Comparison of ENCODE assay signal across 26 cellular contexts in genomic region chr4:8151165-8151650, GRCh38.
"Had no signal": no experiment of that assay in that cellular context is flagged by ENCODE, and none has a peak within 500 bp of the region (broad histone marks: within the 10 kb centered on the region; RNA-seq: fewer than 3 reads in every experiment).

No MANE protein-coding gene starts in this region.

- H3K9ac ChIP-seq: KMS-11 had no signal

- H3K4me1 Mint-ChIP-seq: activated naive CD4-positive, alpha-beta T cell treated with anti-CD3 and anti-CD28 coated beads, Interleukin-2, amount 50 U/mL, for 24 hours; activated naive CD8-positive, alpha-beta T cell treated with anti-CD3 and anti-CD28 coated beads, Interleukin-2, amount 10 ng/mL, durations not matched to agents 7 days and 5 days had no signal

- H3K4me3 Mint-ChIP-seq: activated CD8-positive, alpha-beta T cell treated with anti-CD3 and anti-CD28 coated beads for 36 hours; activated naive CD4-positive, alpha-beta T cell treated with anti-CD3 and anti-CD28 coated beads, Interleukin-2, amount 50 U/mL, for 24 hours; activated naive CD8-positive, alpha-beta T cell treated with anti-CD3 and anti-CD28 coated beads, Interleukin-2, amount 10 ng/mL, durations not matched to agents 7 days and 5 days had no signal

- H3K9me3 Mint-ChIP-seq: activated CD8-positive, alpha-beta T cell treated with anti-CD3 and anti-CD28 coated beads for 36 hours; activated naive CD4-positive, alpha-beta T cell treated with anti-CD3 and anti-CD28 coated beads, Interleukin-2, amount 50 U/mL, for 24 hours; activated naive CD8-positive, alpha-beta T cell treated with anti-CD3 and anti-CD28 coated beads, Interleukin-2, amount 10 ng/mL, durations not matched to agents 7 days and 5 days; activated T-helper 2 cell treated with anti-CD3 and anti-CD28 coated beads, Interferon-gamma antibody, Interleukin-2, Interleukin-4, amounts not matched to agents 10 μg/mL and 5 μg/mL and 100 μg/mL, durations not matched to agents 14 hours and 24 hours and 36 hours had no signal

- H3K36me3 ChIP-seq: breast epithelium, WERI-Rb-1 had no signal

- H3K9me3 ChIP-seq: body of pancreas, breast epithelium had no signal

- DNase-seq: activated CD4-positive, alpha-beta T cell treated with anti-CD3 and anti-CD28 coated beads for 1 hour; activated CD4-positive, alpha-beta T cell treated with anti-CD3 and anti-CD28 coated beads for 48 hours; activated CD4-positive, CD25-positive, alpha-beta regulatory T cell; activated CD8-positive, alpha-beta T cell treated with anti-CD3 and anti-CD28 coated beads for 36 hours; activated gamma-delta T cell; activated naive CD4-positive, alpha-beta T cell treated with Interleukin-2 at 50 U/mL for 16 hours; activated naive CD8-positive, alpha-beta T cell treated with anti-CD3 and anti-CD28 coated beads, Interleukin-2, amount 10 ng/mL, durations not matched to agents 7 days and 5 days; activated T-cell treated with anti-CD3 and anti-CD28 coated beads, Interleukin-2, amount 50 U/mL, for 1 hour; body of pancreas; MM.1S; MV-4-11; NCI-H1092; NCI-H1436 treated with DMSO at 0.1 percent for 48 hours; NCI-H1694 treated with DMSO at 0.1 percent for 48 hours; NCI-H2029; NCI-H345; NCI-H524 treated with DMSO at 0.1 percent for 48 hours; SIG-M5; SW 1271; T-helper 1 cell; T1000; WERI-Rb-1 had no signal

- H3K27ac Mint-ChIP-seq: activated CD8-positive, alpha-beta T cell treated with anti-CD3 and anti-CD28 coated beads for 36 hours; activated naive CD4-positive, alpha-beta T cell treated with anti-CD3 and anti-CD28 coated beads, Interleukin-2, amount 50 U/mL, for 24 hours; activated naive CD8-positive, alpha-beta T cell treated with anti-CD3 and anti-CD28 coated beads, Interleukin-2, amount 10 ng/mL, durations not matched to agents 7 days and 5 days; activated T-helper 2 cell treated with anti-CD3 and anti-CD28 coated beads, Interferon-gamma antibody, Interleukin-2, Interleukin-4, amounts not matched to agents 10 μg/mL and 5 μg/mL and 100 μg/mL, durations not matched to agents 14 hours and 24 hours and 36 hours had no signal

- H3K4me2 ChIP-seq: KMS-11 had no signal

- H3K27ac ChIP-seq: body of pancreas, breast epithelium, KMS-11, WERI-Rb-1 had no signal

- H3K27me3 Mint-ChIP-seq: activated CD8-positive, alpha-beta T cell treated with anti-CD3 and anti-CD28 coated beads for 36 hours; activated naive CD4-positive, alpha-beta T cell treated with anti-CD3 and anti-CD28 coated beads, Interleukin-2, amount 50 U/mL, for 24 hours had no signal

- H3K36me3 Mint-ChIP-seq: activated naive CD8-positive, alpha-beta T cell treated with anti-CD3 and anti-CD28 coated beads, Interleukin-2, amount 10 ng/mL, durations not matched to agents 7 days and 5 days had no signal

- H3K4me3 ChIP-seq: body of pancreas, breast epithelium had no signal

- H3K27me3 ChIP-seq: body of pancreas, breast epithelium had no signal

- H3K4me1 ChIP-seq: breast epithelium had no signal

- ATAC-seq: activated CD8-positive, alpha-beta T cell treated with anti-CD3 and anti-CD28 coated beads for 36 hours; body of pancreas had no signal
